In genomic region chr20:25273046-25273445, GRCh38 we compare ENCODE assay signal across 1 cellular context.
TF ChIP-seq lines count a peak whose summit lies in the region.

No MANE protein-coding gene starts in this region.

TF ChIP-seq in HepG2, 621 proteins besides CTCF, POLR2A, EP300 and RAD21 (continued from another document):
- TF ChIP-seq ZNF512 (CRISPR knock-in tag; IDR thresholded peaks at IDR 0.05) (no peak), ZNF256 (CRISPR knock-in tag; conservative IDR thresholded peaks at IDR 0.05) (no peak), POLR2AphosphoS2 (IDR thresholded peaks at IDR 0.05; ENCODE audit: low read depth, low read length) (no peak), ZNF558 (CRISPR knock-in tag; IDR thresholded peaks at IDR 0.05; ENCODE audit: borderline replicate concordance) (no peak), ZNF816 (CRISPR knock-in tag; IDR thresholded peaks at IDR 0.05; ENCODE audit: borderline replicate concordance) (no peak), TMF1 (CRISPR knock-in tag; IDR thresholded peaks at IDR 0.05; ENCODE audit: low read depth) (no peak), RBM22 (optimal IDR thresholded peaks at IDR 0.05; ENCODE audit: low read length) (no peak), ZNF101 (CRISPR knock-in tag; IDR thresholded peaks at IDR 0.05; ENCODE audit: borderline replicate concordance, low read depth) (no peak), ETV6 (CRISPR knock-in tag; conservative IDR thresholded peaks at IDR 0.05) (no peak), ZNF124 (CRISPR knock-in tag; IDR thresholded peaks at IDR 0.05) (no peak), NRL (CRISPR knock-in tag; IDR thresholded peaks at IDR 0.05; ENCODE audit: borderline replicate concordance) (no peak), FOSL2 (CRISPR knock-in tag; IDR thresholded peaks at IDR 0.05) (no peak), SP140L (CRISPR knock-in tag; IDR thresholded peaks at IDR 0.05; ENCODE audit: borderline replicate concordance) (no peak)
TF ChIP-seq in HepG2: peak in this region for 0.
